Comparison of ENCODE assay signal across 9 cellular contexts in the genomic region with DNA sequence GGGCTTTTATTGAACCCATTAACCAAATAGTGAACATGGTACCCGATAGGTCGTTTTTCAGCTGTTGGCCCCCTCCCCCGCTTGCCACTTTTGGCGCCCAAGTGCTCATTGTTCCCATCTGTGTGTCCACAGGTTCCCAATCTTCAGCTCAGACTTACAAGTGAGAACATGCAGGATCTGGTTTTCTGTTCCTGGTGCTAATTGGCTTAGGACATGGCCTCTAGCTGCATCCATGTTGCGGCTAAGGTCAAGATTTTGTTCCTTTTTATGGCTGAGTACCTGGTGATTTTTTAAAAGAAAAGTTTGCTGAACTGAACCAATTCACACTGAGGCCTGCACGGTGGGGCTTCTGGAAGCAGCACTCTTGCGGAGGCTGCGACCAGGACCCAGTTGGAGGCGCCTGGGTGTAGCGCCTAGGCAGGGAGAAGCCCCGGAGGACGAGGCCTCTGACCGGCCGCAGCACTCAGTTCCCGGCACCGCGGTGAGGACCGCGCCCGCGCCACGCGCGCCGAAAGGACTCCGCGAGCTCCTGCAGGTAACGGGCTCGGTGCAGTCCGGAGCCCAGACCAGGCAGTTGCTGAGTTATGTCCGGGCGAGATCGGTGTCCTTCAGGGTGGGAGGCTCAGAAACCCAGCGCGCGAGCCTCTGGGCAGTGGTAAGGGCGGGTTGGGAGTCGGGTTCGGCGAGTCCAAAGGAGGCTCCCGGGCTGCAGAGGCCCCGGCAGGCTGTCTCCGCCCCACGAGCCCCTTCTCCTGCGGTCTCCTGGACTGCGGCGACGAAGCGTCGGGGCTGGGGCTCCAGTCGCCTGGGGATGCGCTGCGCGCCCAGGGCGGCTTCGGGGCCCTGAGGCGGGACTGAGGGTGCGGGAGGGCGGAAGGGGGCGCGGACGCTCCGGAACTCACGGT. TPM values are rescaled to one million over a fixed set of nuclear protein-coding genes. Genes with fewer than 3 reads are reported as not detected.
A peak's percentile ranks its signal among the peaks of the same experiment; 100 is the strongest.
DNase-seq lines count a peak whose midpoint lies in the region; ATAC-seq, FAIRE-seq and TF ChIP-seq lines count a peak whose summit lies in the region.
"Had no signal": no experiment of that assay in that cellular context is flagged by ENCODE, and none has a peak within 500 bp of the region (broad histone marks: within the 10 kb centered on the region; RNA-seq: fewer than 3 reads in every experiment).

No MANE protein-coding gene starts in this region.

- POLR2A ChIA-PET in endothelial cell of umbilical vein (lab: Charles Lee) = no interaction called here

- no peaks in the 10 kb centered on the region for H4K20me1 ChIP-seq in endothelial cell of umbilical vein (replicated peaks; ENCODE audit: control insufficient read depth, extremely low read depth, insufficient read depth, low read length)

- H3K9me3 ChIP-seq in endothelial cell of umbilical vein (replicated peaks; ENCODE audit: control insufficient read depth, insufficient read depth, low read length) (no peaks in the 10 kb centered on the region), muscle layer of colon (ENCODE audit: low read length) (no peaks in the 10 kb centered on the region)

- H3K36me3 ChIP-seq in endothelial cell of umbilical vein (ENCODE audit: control insufficient read depth in 2 of 2, extremely low read depth in 1 of 2, insufficient read depth in 2 of 2, low read length in 2 of 2) (no peaks in the 10 kb centered on the region), muscle layer of colon (ENCODE audit: insufficient read depth, low read length) (no peaks in the 10 kb centered on the region)

- H3K9me1 ChIP-seq in endothelial cell of umbilical vein (replicated peaks; ENCODE audit: control insufficient read depth, extremely low read depth, insufficient read depth, low read length) = no peaks in the 10 kb centered on the region

- DNase-seq in Daoy (ENCODE audit: low read depth) (peak; percentile 17), NCI-H69 (lab: John Stamatoyannopoulos, UW) (peak; percentile 29), endothelial cell of umbilical vein (ENCODE audit: low read depth, low spot score) (peak; percentile 15)

- H3K4me2 ChIP-seq in endothelial cell of umbilical vein (ENCODE audit: insufficient read depth, low read length) = peak overlapping the region; percentile 84

- H3K27me3 ChIP-seq in endothelial cell of umbilical vein (ENCODE audit: control insufficient read depth in 2 of 2, insufficient read depth in 2 of 2, low read length in 2 of 2) = peaks cover 7 to 9% of the 10 kb centered on the region in 2 experiments
- H3K27me3 ChIP-seq in muscle layer of colon (ENCODE audit: control insufficient read depth in 1 of 2, insufficient read depth in 2 of 2, low read length in 2 of 2) = peaks cover 0 to 7% of the 10 kb centered on the region in 2 donors

- H3K4me1 ChIP-seq in endothelial cell of umbilical vein (ENCODE audit: control insufficient read depth, extremely low read depth, insufficient read depth, low read length) (peaks cover 15% of the 10 kb centered on the region), muscle layer of colon (ENCODE audit: insufficient read depth, low read length) (no peaks in the 10 kb centered on the region)

- no peak for FAIRE-seq in endothelial cell of umbilical vein (lab: Jason Lieb, UNC)

- H2AFZ ChIP-seq in endothelial cell of umbilical vein (ENCODE audit: low read depth, low read length) = peak overlapping the region; percentile 63

- CTCF ChIA-PET in endothelial cell of umbilical vein (lab: Charles Lee) = interaction anchor here (0.7 to 2.4 kb wide), 6 partner anchors 15 to 1010 kb away, joined by 3 to 12 read pairs (median 4); no protein-coding TSS in a partner anchor

- no peaks in the 10 kb centered on the region for H3K79me2 ChIP-seq in endothelial cell of umbilical vein (ENCODE audit: control insufficient read depth, insufficient read depth, low read length)

- H3K4me3 ChIP-seq in endothelial cell of umbilical vein (replicated peaks in 1 of 3; ENCODE audit: insufficient read depth in 1 of 3, low read depth in 1 of 3, low read length in 3 of 3) (peak overlapping the region; percentile 35 to 64 (median 52)), muscle layer of colon (ENCODE audit: low read depth in 1 of 2, low read length in 2 of 2) (peak overlapping the region; percentile 40 to 59)

- no peak overlapping the region for H3K9ac ChIP-seq in endothelial cell of umbilical vein (replicated peaks; ENCODE audit: extremely low read depth, insufficient read depth, low read length)
- H3K9ac ChIP-seq in muscle layer of colon (ENCODE audit: low read length) = no peak overlapping the region

- TF ChIP-seq POLR2A in endothelial cell of umbilical vein (IDR thresholded peaks at IDR 0.05; ENCODE audit: low read depth, low read length) = no peak

- no TSS peak for BruUV-seq in endothelial cell of umbilical vein (replicated peaks; lab: Mats Ljungman, UMichigan)

- intact Hi-C loops in endothelial cell of umbilical vein (cut with micrococcal nuclease) = loop anchor here (1.0 to 10.0 kb wide), 2 partner anchors 15 to 1622 kb away; a partner anchor contains a TSS

- dilution Hi-C loops in endothelial cell of umbilical vein (cut with MboI; ENCODE audit: extremely low pct_ligation_motif_present, low sequenced_read_pairs) = no loop called here

- H3K27ac ChIP-seq in endothelial cell of umbilical vein (ENCODE audit: insufficient read depth, low read depth, low read length) (no peak overlapping the region), muscle layer of colon (ENCODE audit: low read depth, low read length) (no peak overlapping the region)
- H3K27ac ChIP-seq: epithelial cell of prostate had no signal

- ATAC-seq in GM19455 (IDR thresholded peaks at IDR 0.05; ENCODE audit: unreplicated experiment) (no peak), HG02840 (IDR thresholded peaks at IDR 0.05; ENCODE audit: low FRiP score, unreplicated experiment) (no peak), HG03097 (IDR thresholded peaks at IDR 0.05; ENCODE audit: low FRiP score, unreplicated experiment) (no peak), GM21360 (IDR thresholded peaks at IDR 0.05; ENCODE audit: unreplicated experiment) (no peak)

- no peak for TF ChIP-seq CTCF in endothelial cell of umbilical vein (IDR thresholded peaks at IDR 0.05; ENCODE audit: extremely low read depth in 1 of 2, insufficient read depth in 1 of 2, low read depth in 1 of 2, low read length in 2 of 2)

TF ChIP-seq in endothelial cell of umbilical vein, 7 proteins besides CTCF, POLR2A, EP300 and RAD21:
- TF ChIP-seq MYC (IDR thresholded peaks at IDR 0.05; ENCODE audit: low read depth, low read length) = no peak
- TF ChIP-seq, protein P1, sequence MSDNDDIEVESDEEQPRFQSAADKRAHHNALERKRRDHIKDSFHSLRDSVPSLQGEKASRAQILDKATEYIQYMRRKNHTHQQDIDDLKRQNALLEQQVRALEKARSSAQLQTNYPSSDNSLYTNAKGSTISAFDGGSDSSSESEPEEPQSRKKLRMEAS (IDR thresholded peaks at IDR 0.05; ENCODE audit: insufficient read depth, insufficient read length) = no peak
- no peak for TF ChIP-seq POLR2AphosphoS5 (IDR thresholded peaks at IDR 0.05; ENCODE audit: insufficient read depth, low read depth, low read length)
- TF ChIP-seq EZH2 (IDR thresholded peaks at IDR 0.05; ENCODE audit: borderline replicate concordance, low read depth, low read length, severe bottlenecking) = no peak
- TF ChIP-seq FOS (IDR thresholded peaks at IDR 0.05; ENCODE audit: borderline replicate concordance, insufficient read depth, low read length) = no peak
- no peak for TF ChIP-seq GATA2 (IDR thresholded peaks at IDR 0.05; ENCODE audit: insufficient read depth, insufficient read length, low read depth, low read length)
- TF ChIP-seq JUN (IDR thresholded peaks at IDR 0.05; ENCODE audit: borderline replicate concordance, insufficient read depth, insufficient read length, low read depth) = no peak

RNA-seq across cellular contexts. Expression of a gene that starts 15.8 kb away (rescaled TPM):
- 14.3 and 16.2 TPM in 2 replicates for total RNA-seq in Daoy (2014; rRNA removed; shearing (Covaris generic))
- total RNA-seq in endothelial cell of umbilical vein = 13.7 and 13.9 TPM in 2 replicates
- 12.9 and 13.5 TPM in 2 replicates for polyA plus RNA-seq in endothelial cell of umbilical vein
- 12.1 and 12.2 TPM in 2 replicates for polyA plus RNA-seq in endothelial cell of umbilical vein (2011; cell fraction: cytosol; rRNA removed)
- polyA plus RNA-seq in endothelial cell of umbilical vein (2011; cell fraction: nucleus; rRNA removed) = 14.0 and 17.3 TPM in 2 replicates
- polyA plus RNA-seq in endothelial cell of umbilical vein (2012) = 10.3 and 13.9 TPM in 2 replicates
- polyA minus RNA-seq in endothelial cell of umbilical vein = 9.8 and 11.3 TPM in 2 replicates
- 14.6 TPM for polyA minus RNA-seq in endothelial cell of umbilical vein (2011; cell fraction: cytosol; rRNA and poly(A)+ RNA removed)
- 3.6 and 4.1 TPM in 2 replicates for polyA minus RNA-seq in endothelial cell of umbilical vein (2011; cell fraction: nucleus; rRNA and poly(A)+ RNA removed)
